In genomic region chr9:128553695-128554094, GRCh38 we compare ENCODE assay signal across 8 cellular contexts. TPM values are rescaled to one million over a fixed set of nuclear protein-coding genes. Genes with fewer than 3 reads are reported as not detected.
DNase-seq lines count a peak whose midpoint lies in the region; ATAC-seq, FAIRE-seq and TF ChIP-seq lines count a peak whose summit lies in the region.

No MANE protein-coding gene starts in this region.

- H3K27ac ChIP-seq in cardiac muscle cell = peak overlapping the region; percentile 94
- H3K27ac ChIP-seq in uterus = peak overlapping the region; percentile 96 to 99

- intact Hi-C loops in Right ventricle myocardium superior (cut with DNase I) (loop anchor here (5.0 kb wide), 1 partner anchor 96 kb away; the partner anchor contains the start of gene ODF2), uterus (cut with DNase I; ENCODE audit: low total_unique reads) (no loop called here)

- in situ Hi-C loops in astrocyte of the cerebellum (cut with HindIII; ENCODE audit: low sequenced_read_pairs) = no loop called here

- no peak for FAIRE-seq in HTR-8/SVneo (lab: Jason Lieb, UNC)

- H3K36me3 ChIP-seq in cardiac muscle cell = no peaks in the 10 kb centered on the region
- H3K36me3 ChIP-seq in uterus = no peaks in the 10 kb centered on the region

- H3K9me3 ChIP-seq in cardiac muscle cell (ENCODE audit: low read depth) (no peaks in the 10 kb centered on the region), uterus (no peaks in the 10 kb centered on the region)

- H3K4me1 ChIP-seq in cardiac muscle cell (ENCODE audit: low read depth) = peaks cover 53% of the 10 kb centered on the region
- peaks cover 0 to 9% of the 10 kb centered on the region in 2 donors for H3K4me1 ChIP-seq in uterus

- no peak for TF ChIP-seq CTCF in cardiac muscle cell (IDR thresholded peaks at IDR 0.05; ENCODE audit: low read depth, low read length)
- no peak for TF ChIP-seq CTCF in astrocyte of the cerebellum (IDR thresholded peaks at IDR 0.05; ENCODE audit: low read depth, low read length, missing control alignments)
- TF ChIP-seq CTCF in uterus (IDR thresholded peaks at IDR 0.05) = no peak
- no peak for TF ChIP-seq CTCF in osteocyte (IDR thresholded peaks at IDR 0.05)

- TF ChIP-seq POLR2A in uterus (IDR thresholded peaks at IDR 0.05) = no peak

- no peaks in the 10 kb centered on the region for H3K27me3 ChIP-seq in cardiac muscle cell
- no peaks in the 10 kb centered on the region for H3K27me3 ChIP-seq in uterus

- ATAC-seq in Right ventricle myocardium superior (ENCODE audit: poor library complexity) = no peak

- no peak overlapping the region for H3K27ac Mint-ChIP-seq in osteocyte (ENCODE audit: unreplicated experiment)

- H3K4me3 Mint-ChIP-seq in osteocyte (ENCODE audit: unreplicated experiment) = no peak overlapping the region

- H3K4me1 Mint-ChIP-seq in osteocyte (ENCODE audit: unreplicated experiment) = peaks cover 49% of the 10 kb centered on the region

- DNase-seq in cardiac muscle cell (ENCODE audit: low read depth in 1 of 2, low spot score in 1 of 2) (peak in 1 of 2 donors; percentile 91), Right ventricle myocardium superior (no peak), astrocyte of the cerebellum (ENCODE audit: low read depth) (peak; percentile 47), left kidney (ENCODE audit: low read depth, low spot score) (peak; percentile 61), uterus (no peak), osteocyte (ENCODE audit: extremely low spot score, unreplicated experiment) (no peak), HTR-8/SVneo (ENCODE audit: insufficient read length, low spot score) (no peak)
- no peak for DNase-seq in activated effector memory CD4-positive, alpha-beta T cell treated with Interleukin-2 at 50 U/mL for 16 hours

- H3K9me3 Mint-ChIP-seq in osteocyte (ENCODE audit: unreplicated experiment) = no peaks in the 10 kb centered on the region

- no peaks in the 10 kb centered on the region for H3K27me3 Mint-ChIP-seq in osteocyte (ENCODE audit: unreplicated experiment)

- peaks cover 1% of the 10 kb centered on the region for H3K36me3 Mint-ChIP-seq in osteocyte (ENCODE audit: unreplicated experiment)

- H3K4me3 ChIP-seq in cardiac muscle cell = peak overlapping the region; percentile 64
- H3K4me3 ChIP-seq in astrocyte of the cerebellum (ENCODE audit: low read depth, low read length) = peak overlapping the region; percentile 83
- peak overlapping the region; percentile 71 to 81 for H3K4me3 ChIP-seq in uterus

RNA-seq across cellular contexts. Expression of gene SPTAN1, which starts 1.3 kb away (rescaled TPM):
- 207 and 227 TPM in 2 replicates for total RNA-seq in cardiac muscle cell
- 118 TPM in 2 replicates for polyA plus RNA-seq in cardiac muscle cell
- 203 TPM for total RNA-seq in Right ventricle myocardium superior
- 100 to 1,000 TPM; 244 to 521 (median 335) TPM for total RNA-seq in uterus
- total RNA-seq in osteocyte = 355 and 365 TPM in 2 replicates

RNA-seq across cellular contexts. Expression of gene GLE1, which starts 49.2 kb away (rescaled TPM):
- 20.6 and 22.4 TPM in 2 replicates for total RNA-seq in cardiac muscle cell
- polyA plus RNA-seq in cardiac muscle cell = 16.3 and 28.4 TPM in 2 replicates
- total RNA-seq in Right ventricle myocardium superior = 18.7 TPM
- total RNA-seq in uterus = 10 to 100 TPM in 3 of 4 donors, 1 to 10 TPM in 1; 3.3 to 25.5 (median 16.4) TPM
- total RNA-seq in osteocyte = 17.2 and 17.4 TPM in 2 replicates

Comparison
In these comparisons a context has a peak if more than half of its experiments do, and no peak if none do; other contexts are left out.
1. DNase-seq: peak in astrocyte of the cerebellum (single experiment) and left kidney (single experiment); none in Right ventricle myocardium superior (single experiment), uterus (0 of 2), osteocyte (single experiment), HTR-8/SVneo (single experiment) and activated effector memory CD4-positive, alpha-beta T cell treated with Interleukin-2 at 50 U/mL for 16 hours (single experiment).
2. Peak in every context shown above with its lines, with median percentiles within 50 percentile points of each other: H3K4me3 ChIP-seq.